13 cellular contexts compared by ENCODE assay signal in the genomic region with DNA sequence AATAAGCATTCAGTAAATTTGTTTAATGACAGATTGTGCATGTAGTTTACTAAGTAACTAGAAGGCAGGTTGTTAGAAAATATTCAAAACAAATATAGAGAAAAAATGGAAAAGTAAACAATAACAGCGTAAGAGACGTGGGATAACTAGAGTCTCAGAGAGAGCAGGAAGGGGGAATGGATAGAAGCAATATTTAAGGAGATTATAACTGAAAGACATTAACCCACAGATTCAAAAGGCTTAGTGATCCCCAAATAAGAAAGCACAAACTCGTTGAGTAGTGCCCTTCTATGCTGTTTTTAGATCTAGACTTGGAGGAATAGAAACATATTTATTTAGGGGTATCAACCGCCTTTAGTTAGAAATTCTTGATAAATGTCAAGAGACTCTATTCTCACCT.
"Had no signal": no experiment of that assay in that cellular context is flagged by ENCODE, and none has a peak within 500 bp of the region (broad histone marks: within the 10 kb centered on the region; RNA-seq: fewer than 3 reads in every experiment).

No MANE protein-coding gene starts in this region.

- ATAC-seq: effector memory CD8-positive, alpha-beta T cell; esophagus mucosa; foreskin keratinocyte; gastrocnemius medialis; gastroesophageal sphincter; heart left ventricle; heart right ventricle had no signal

- H3K36me3 ChIP-seq: colonic mucosa, esophagus muscularis mucosa, esophagus squamous epithelium, gastrocnemius medialis, gastroesophageal sphincter, heart left ventricle, heart right ventricle had no signal

- H3K9me3 ChIP-seq: colonic mucosa, esophagus squamous epithelium, gastrocnemius medialis had no signal

- H3K4me1 ChIP-seq: colonic mucosa, esophagus squamous epithelium, foreskin keratinocyte, gastrocnemius medialis had no signal

- H3K27ac ChIP-seq: colonic mucosa, coronary artery, dorsolateral prefrontal cortex, epithelial cell of prostate, esophagus muscularis mucosa, esophagus squamous epithelium, foreskin keratinocyte, gastrocnemius medialis, gastroesophageal sphincter, heart left ventricle, heart right ventricle had no signal

- H3K4me3 ChIP-seq: colonic mucosa, coronary artery, dorsolateral prefrontal cortex, esophagus muscularis mucosa, esophagus squamous epithelium, gastrocnemius medialis, gastroesophageal sphincter, heart left ventricle, heart right ventricle had no signal
